In the genomic region with DNA sequence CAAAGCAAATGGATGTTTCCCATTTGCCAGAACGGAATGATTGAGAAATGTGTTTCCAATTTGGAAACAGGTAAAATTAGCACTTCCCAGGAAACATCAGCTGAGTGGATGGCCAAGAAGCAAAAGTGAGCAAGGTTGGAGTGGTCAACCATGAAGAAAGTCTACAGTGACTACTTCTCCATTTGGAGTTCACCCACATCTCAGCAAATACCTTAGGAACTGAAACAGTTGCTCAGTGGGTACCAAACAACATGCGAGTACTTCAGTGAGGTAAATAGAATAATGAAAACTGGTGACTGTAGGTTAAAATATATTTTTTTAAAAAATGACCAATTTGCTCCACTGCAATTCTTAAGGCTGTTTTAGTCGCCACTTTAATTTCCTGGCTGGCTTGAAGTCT, we compare ENCODE assay signal across 25 cellular contexts. TPM values are rescaled to one million over a fixed set of nuclear protein-coding genes. Genes with fewer than 3 reads are reported as not detected.
"Had no signal": no experiment of that assay in that cellular context is flagged by ENCODE, and none has a peak within 500 bp of the region (broad histone marks: within the 10 kb centered on the region; RNA-seq: fewer than 3 reads in every experiment).

No MANE protein-coding gene starts in this region.

- DNase-seq: IMR-90, Karpas-422, KG1, MM.1S, NCI-H1048, NCI-H1105, NCI-H1417, NCI-H146, NCI-H1694 treated with DMSO at 0.1 percent for 48 hours, NCI-H1930, NCI-H2081, NCI-H2107, NCI-H226, NCI-H446, NCI-H510A, NCI-H524 treated with DMSO at 0.1 percent for 48 hours, NCI-H69, NCI-H774, Right ventricle myocardium superior, RPMI8226, SIG-M5 had no signal

- H3K36me3 ChIP-seq: SJSA1 had no signal

- H3K27ac ChIP-seq: SJSA1, SK-N-MC had no signal

- H3K4me3 ChIP-seq: SJSA1, SK-N-MC had no signal

- H3K27me3 ChIP-seq: SJSA1 had no signal

- H3K4me1 ChIP-seq: SJSA1 had no signal

- ATAC-seq: HepG2 had no signal

RNA-seq across cellular contexts. Expression of gene SLC16A9, which starts 57.7 kb away (rescaled TPM):
- total RNA-seq: HT-29 had no signal
